ENCODE assay signal across 1 cellular context in the genomic region with DNA sequence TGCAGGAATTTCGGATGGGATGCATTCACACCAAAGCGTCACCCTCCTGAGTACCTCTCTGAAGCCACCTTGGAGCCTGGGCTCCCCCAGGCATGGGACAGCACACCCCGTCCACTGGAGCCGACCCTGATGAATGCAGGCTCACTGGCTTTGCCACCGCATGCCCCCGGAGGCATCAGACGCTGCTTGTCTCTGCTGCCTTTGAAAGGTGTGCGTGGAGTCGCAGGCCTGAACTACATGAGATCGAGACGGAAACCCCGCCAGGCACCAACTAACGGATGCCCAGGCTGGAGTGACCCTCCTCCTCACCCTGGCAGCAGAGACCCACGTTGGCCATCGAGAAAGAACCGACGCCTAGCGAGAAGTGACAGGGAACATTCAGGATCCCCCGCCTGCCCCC.
TF ChIP-seq lines count a peak whose summit lies in the region.

No MANE protein-coding gene starts in this region.

TF ChIP-seq in HepG2, 621 proteins besides CTCF, POLR2A, EP300 and RAD21:
- TF ChIP-seq ZBTB38 (CRISPR knock-in tag; IDR thresholded peaks at IDR 0.05) (peak; percentile 39; the same call in 1 of the 2 replicates), ZNF709 (CRISPR knock-in tag; IDR thresholded peaks at IDR 0.05) (no peak), ZNF234 (CRISPR knock-in tag; conservative IDR thresholded peaks at IDR 0.05) (no peak), ZNF430 (CRISPR knock-in tag; IDR thresholded peaks at IDR 0.05) (0 out of 2 replicates have a peak, but pooled peaks have one; percentile 3), HMG20A (CRISPR knock-in tag; IDR thresholded peaks at IDR 0.05; ENCODE audit: borderline replicate concordance) (no peak), NKX3-1 (CRISPR knock-in tag; IDR thresholded peaks at IDR 0.05) (no peak), NFIB (CRISPR knock-in tag; IDR thresholded peaks at IDR 0.05; ENCODE audit: borderline replicate concordance) (no peak), ZNF713 (CRISPR knock-in tag; IDR thresholded peaks at IDR 0.05) (0 out of 2 replicates have a peak, but pooled peaks have one; percentile 8), TBX2 (CRISPR knock-in tag; IDR thresholded peaks at IDR 0.05; ENCODE audit: borderline replicate concordance) (no peak), ARNT (IDR thresholded peaks at IDR 0.05) (no peak), STAT5B (CRISPR knock-in tag; IDR thresholded peaks at IDR 0.05) (no peak), ZNF441 (CRISPR knock-in tag; IDR thresholded peaks at IDR 0.05; ENCODE audit: borderline replicate concordance) (no peak)
- TF ChIP-seq, protein P1, sequence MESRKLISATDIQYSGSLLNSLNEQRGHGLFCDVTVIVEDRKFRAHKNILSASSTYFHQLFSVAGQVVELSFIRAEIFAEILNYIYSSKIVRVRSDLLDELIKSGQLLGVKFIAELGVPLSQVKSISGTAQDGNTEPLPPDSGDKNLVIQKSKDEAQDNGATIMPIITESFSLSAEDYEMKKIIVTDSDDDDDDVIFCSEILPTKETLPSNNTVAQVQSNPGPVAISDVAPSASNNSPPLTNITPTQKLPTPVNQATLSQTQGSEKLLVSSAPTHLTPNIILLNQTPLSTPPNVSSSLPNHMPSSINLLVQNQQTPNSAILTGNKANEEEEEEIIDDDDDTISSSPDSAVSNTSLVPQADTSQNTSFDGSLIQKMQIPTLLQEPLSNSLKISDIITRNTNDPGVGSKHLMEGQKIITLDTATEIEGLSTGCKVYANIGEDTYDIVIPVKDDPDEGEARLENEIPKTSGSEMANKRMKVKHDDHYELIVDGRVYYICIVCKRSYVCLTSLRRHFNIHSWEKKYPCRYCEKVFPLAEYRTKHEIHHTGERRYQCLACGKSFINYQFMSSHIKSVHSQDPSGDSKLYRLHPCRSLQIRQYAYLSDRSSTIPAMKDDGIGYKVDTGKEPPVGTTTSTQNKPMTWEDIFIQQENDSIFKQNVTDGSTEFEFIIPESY (CRISPR knock-in tag; IDR thresholded peaks at IDR 0.05): no peak
TF ChIP-seq in HepG2: peak in this region for 3.
